In the genomic region with DNA sequence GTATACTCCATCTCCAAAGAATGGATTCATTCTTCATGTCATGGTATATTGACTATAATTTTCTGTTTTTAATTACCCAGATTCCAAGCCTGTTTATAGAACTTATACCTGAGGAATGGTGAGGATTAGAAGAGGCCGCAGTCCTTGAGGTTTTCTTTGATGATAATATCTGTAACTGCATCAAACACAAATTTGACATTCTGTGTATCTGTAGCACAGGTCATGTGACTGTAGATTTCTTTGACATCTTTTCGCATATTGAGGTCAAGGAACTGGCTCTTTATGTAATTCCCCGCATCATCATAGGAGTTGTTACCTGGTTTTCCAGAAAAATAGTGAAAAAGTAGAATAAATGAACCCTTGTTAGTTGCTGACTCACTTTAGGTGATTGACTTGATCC, we compare ENCODE assay signal across 32 cellular contexts. TPM values are rescaled to one million over a fixed set of nuclear protein-coding genes. Genes with fewer than 3 reads are reported as not detected.
"Had no signal": no experiment of that assay in that cellular context is flagged by ENCODE, and none has a peak within 500 bp of the region (broad histone marks: within the 10 kb centered on the region; RNA-seq: fewer than 3 reads in every experiment).

No MANE protein-coding gene starts in this region.

- H3K4me2 ChIP-seq: KMS-11, SK-N-SH had no signal

- H3K27me3 ChIP-seq: brain microvascular endothelial cell, Peyer's patch, SJSA1 had no signal

- H3K4me1 ChIP-seq: Peyer's patch had no signal

- H3K27ac Mint-ChIP-seq: activated CD4-positive, alpha-beta T cell treated with anti-CD3 and anti-CD28 coated beads, Interleukin-2, amount 10 ng/mL, durations not matched to agents 24 days and 14 days; activated CD8-positive, alpha-beta T cell treated with anti-CD3 and anti-CD28 coated beads for 36 hours; activated naive CD8-positive, alpha-beta T cell treated with anti-CD3 and anti-CD28 coated beads for 36 hours; activated T-cell treated with anti-CD3 and anti-CD28 coated beads, Interleukin-2, amount 50 U/mL, for 72 hours; activated T-helper 17 cell treated with anti-CD3 and anti-CD28 coated beads, Interleukin-2, amount 50 U/mL, for 72 hours had no signal

- H3K27me3 Mint-ChIP-seq: activated CD4-positive, alpha-beta T cell treated with anti-CD3 and anti-CD28 coated beads, Interleukin-2, amount 10 ng/mL, durations not matched to agents 24 days and 14 days; activated CD8-positive, alpha-beta T cell treated with anti-CD3 and anti-CD28 coated beads for 36 hours; activated naive CD8-positive, alpha-beta T cell treated with anti-CD3 and anti-CD28 coated beads for 36 hours; activated T-helper 17 cell treated with anti-CD3 and anti-CD28 coated beads, Interleukin-2, amount 50 U/mL, for 72 hours; central memory CD8-positive, alpha-beta T cell had no signal

- DNase-seq: activated CD4-positive, alpha-beta T cell treated with anti-CD3 and anti-CD28 coated beads, Interleukin-2, amount 10 ng/mL, durations not matched to agents 24 days and 14 days; activated CD4-positive, alpha-beta T cell treated with anti-CD3 and anti-CD28 coated beads, Interleukin-2, amount 50 U/mL, for 4 hours; activated CD8-positive, alpha-beta T cell treated with anti-CD3 and anti-CD28 coated beads for 36 hours; activated effector memory CD4-positive, alpha-beta T cell treated with anti-CD3 and anti-CD28 coated beads, Interleukin-2, amount 50 U/mL, for 16 hours; activated naive CD4-positive, alpha-beta T cell; activated naive CD4-positive, alpha-beta T cell treated with anti-CD3 and anti-CD28 coated beads, Interleukin-2, amount 50 U/mL, for 16 hours; activated naive CD8-positive, alpha-beta T cell treated with anti-CD3 and anti-CD28 coated beads for 36 hours; activated T-cell treated with anti-CD3 and anti-CD28 coated beads, Interleukin-2, amount 50 U/mL, for 1 hour; activated T-cell treated with anti-CD3 and anti-CD28 coated beads, Interleukin-2, amount 50 U/mL, for 72 hours; amniotic stem cell; aorta; brain microvascular endothelial cell; NCI-H1105; NCI-H1417 treated with DMSO at 0.1 percent for 48 hours; NCI-H1930; NCI-H345; NCI-H524 treated with DMSO at 0.1 percent for 48 hours; NCI-H748 treated with DMSO at 0.1 percent for 48 hours; NK-92 treated with Interleukin-12 subunit alpha and Interleukin-12 subunit beta, amount 100 ng/mL, for 24 hours; PC-3; Peyer's patch; RPMI8226; SHP77 treated with DMSO at 0.1 percent for 48 hours; SK-N-SH; T-helper 1 cell; T1000 had no signal

- H3K36me3 Mint-ChIP-seq: activated naive CD8-positive, alpha-beta T cell treated with anti-CD3 and anti-CD28 coated beads for 36 hours had no signal

- H3K4me1 Mint-ChIP-seq: central memory CD8-positive, alpha-beta T cell had no signal

- H3K4me3 ChIP-seq: Peyer's patch, SJSA1 had no signal

- H3K9me3 ChIP-seq: Peyer's patch, SJSA1, SK-N-SH had no signal

- H3K9me3 Mint-ChIP-seq: activated CD4-positive, alpha-beta T cell treated with anti-CD3 and anti-CD28 coated beads, Interleukin-2, amount 10 ng/mL, durations not matched to agents 24 days and 14 days; activated CD8-positive, alpha-beta T cell treated with anti-CD3 and anti-CD28 coated beads for 36 hours; activated naive CD8-positive, alpha-beta T cell treated with anti-CD3 and anti-CD28 coated beads for 36 hours; activated T-cell treated with anti-CD3 and anti-CD28 coated beads, Interleukin-2, amount 50 U/mL, for 72 hours; activated T-helper 17 cell treated with anti-CD3 and anti-CD28 coated beads, Interleukin-2, amount 50 U/mL, for 72 hours; central memory CD8-positive, alpha-beta T cell had no signal

- H3K36me3 ChIP-seq: brain microvascular endothelial cell, SJSA1 had no signal

- H3K4me3 Mint-ChIP-seq: activated CD4-positive, alpha-beta T cell treated with anti-CD3 and anti-CD28 coated beads, Interleukin-2, amount 10 ng/mL, durations not matched to agents 24 days and 14 days; activated CD8-positive, alpha-beta T cell treated with anti-CD3 and anti-CD28 coated beads for 36 hours; activated naive CD8-positive, alpha-beta T cell treated with anti-CD3 and anti-CD28 coated beads for 36 hours; activated T-cell treated with anti-CD3 and anti-CD28 coated beads, Interleukin-2, amount 50 U/mL, for 72 hours; activated T-helper 17 cell treated with anti-CD3 and anti-CD28 coated beads, Interleukin-2, amount 50 U/mL, for 72 hours; central memory CD8-positive, alpha-beta T cell had no signal

- H3K27ac ChIP-seq: brain microvascular endothelial cell, KMS-11, Peyer's patch, SJSA1 had no signal

- H3K9me2 ChIP-seq: SK-N-SH had no signal

- ATAC-seq: activated CD8-positive, alpha-beta T cell treated with anti-CD3 and anti-CD28 coated beads for 36 hours; activated T-cell treated with anti-CD3 and anti-CD28 coated beads, Interleukin-2, amount 50 U/mL, for 72 hours; activated T-helper 17 cell treated with anti-CD3 and anti-CD28 coated beads, Interleukin-2, amount 50 U/mL, for 72 hours; PC-3 had no signal

- H3K9ac ChIP-seq: KMS-11, SK-N-SH had no signal

RNA-seq across cellular contexts. Expression of a gene that starts 16.2 kb away (rescaled TPM):
- total RNA-seq: aorta; NCI-H460; Peyer's patch; T-helper 2 cell treated with Interferon-gamma antibody and Interleukin-4, amounts not matched to agents 100 ng/mL and 5 ng/mL, for 36 hours had no signal
- polyA plus RNA-seq: aorta had no signal
